In the genomic region with DNA sequence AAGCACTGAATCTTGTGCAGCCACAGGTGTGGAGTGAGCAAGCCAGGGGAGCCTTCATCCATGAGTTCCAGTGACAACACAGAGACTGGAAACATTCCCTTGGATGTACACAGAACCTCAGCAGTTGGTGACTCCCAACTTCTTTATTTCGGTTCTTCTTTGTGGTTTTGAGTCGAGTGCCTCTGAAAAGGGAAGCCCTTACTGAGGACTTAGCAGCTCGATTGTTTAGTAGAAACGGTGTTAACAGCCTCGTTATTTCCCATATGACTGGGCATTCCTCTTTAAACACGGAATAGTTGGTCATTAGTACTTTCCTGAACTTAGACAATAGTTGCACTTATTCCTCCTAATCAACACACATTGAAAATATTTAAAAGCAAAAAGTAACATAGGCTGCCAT, we compare ENCODE assay signal across 14 cellular contexts. TPM values are rescaled to one million over a fixed set of nuclear protein-coding genes. Genes with fewer than 3 reads are reported as not detected.
DNase-seq lines count a peak whose midpoint lies in the region; FAIRE-seq and TF ChIP-seq lines count a peak whose summit lies in the region.
"Had no signal": no experiment of that assay in that cellular context is flagged by ENCODE, and none has a peak within 500 bp of the region (broad histone marks: within the 10 kb centered on the region; RNA-seq: fewer than 3 reads in every experiment).

No MANE protein-coding gene starts in this region.

- no peak for TF ChIP-seq POLR2A in GM12891 (IDR thresholded peaks at IDR 0.05; ENCODE audit: low read depth, low read length)

- no peak for DNase-seq in GM12891 (ENCODE audit: insufficient read length, low spot score)
- DNase-seq in NOMO-1 treated with dmso at 0.1 percent for 144 hours (lab: John Stamatoyannopoulos, UW; ENCODE audit: unreplicated experiment), result peak; percentile 69
- DNase-seq in bronchial epithelial cell (ENCODE audit: low read depth), result no peak
- DNase-seq in pons (ENCODE audit: low spot score), result peak; percentile 83
- no peak for DNase-seq in COR-L47 (lab: John Stamatoyannopoulos, UW)
- DNase-seq in NCI-H2081 (lab: John Stamatoyannopoulos, UW), result no peak
- no peak for DNase-seq in NCI-H1048 (lab: John Stamatoyannopoulos, UW)
- DNase-seq: activated CD4-positive, CD25-positive, alpha-beta regulatory T cell treated with anti-CD3 and anti-CD28 coated beads, Interleukin-2, amount 50 U/mL, for 72 hours; effector memory CD4-positive, alpha-beta T cell; pancreas; SK-N-SH; stimulated activated CD4-positive, alpha-beta T cell treated with anti-CD3 and anti-CD28 coated beads, Interleukin-12 subunit alpha, Interleukin-12 subunit beta, amount 100 ng/mL, for 4 hours had no signal

- no peak for TF ChIP-seq CTCF in bronchial epithelial cell (IDR thresholded peaks at IDR 0.05; ENCODE audit: insufficient read depth, low read length, severe bottlenecking)

- no peak overlapping the region for H3K4me3 ChIP-seq in bronchial epithelial cell (ENCODE audit: low read depth, low read length)
- H3K4me3 ChIP-seq: cardiac muscle cell, pancreas had no signal

- no peaks in the 10 kb centered on the region for H3K36me3 ChIP-seq in bronchial epithelial cell (ENCODE audit: control insufficient read depth, insufficient read depth, low read length)
- H3K36me3 ChIP-seq: cardiac muscle cell, pancreas had no signal

- H3K27me3 ChIP-seq in bronchial epithelial cell (ENCODE audit: control insufficient read depth, insufficient read depth, low read length), result no peaks in the 10 kb centered on the region
- H3K27me3 ChIP-seq: cardiac muscle cell, pancreas had no signal

- FAIRE-seq in GM12891 (lab: Jason Lieb, UNC), result no peak
- FAIRE-seq in bronchial epithelial cell (lab: Jason Lieb, UNC), result peak; percentile 7
- FAIRE-seq: GM12892, pancreas had no signal

TF ChIP-seq in GM12891, 5 proteins besides CTCF, POLR2A, EP300 and RAD21:
- TF ChIP-seq POLR2AphosphoS5 (IDR thresholded peaks at IDR 0.05; ENCODE audit: low read depth, low read length) (no peak), SPI1 (IDR thresholded peaks at IDR 0.05; ENCODE audit: low read depth, low read length) (peak; percentile 31; the same call in 1 of the 2 replicates)
TF ChIP-seq in GM12891: peak in this region for 1.

RNA-seq across cellular contexts. Expression of a gene that starts 7.7 kb away (rescaled TPM):
- not detected for polyA plus RNA-seq in GM12891 (2012; ENCODE audit: low read depth, missing spikeins)
- 3.8 and 4.5 TPM in 2 replicates for total RNA-seq in bronchial epithelial cell

Comparison
In these comparisons a context has a peak if more than half of its experiments do, and no peak if none do; other contexts are left out.
1. DNase-seq: peak in NOMO-1 treated with dmso at 0.1 percent for 144 hours (single experiment) and pons (single experiment); none in GM12891 (single experiment), bronchial epithelial cell (single experiment), COR-L47 (single experiment), NCI-H2081 (0 of 2) and NCI-H1048 (single experiment).